In genomic region chr13:48493076-48493765, GRCh38 we compare ENCODE assay signal across 9 cellular contexts. TPM values are rescaled to one million over a fixed set of nuclear protein-coding genes. Genes with fewer than 3 reads are reported as not detected.
DNase-seq lines count a peak whose midpoint lies in the region; ATAC-seq, FAIRE-seq and TF ChIP-seq lines count a peak whose summit lies in the region.
"Had no signal": no experiment of that assay in that cellular context is flagged by ENCODE, and none has a peak within 500 bp of the region (broad histone marks: within the 10 kb centered on the region; RNA-seq: fewer than 3 reads in every experiment).

No MANE protein-coding gene starts in this region.

- TF ChIP-seq RAD21 in H1 (IDR thresholded peaks at IDR 0.05 in 1 of 2, conservative IDR thresholded peaks at IDR 0.05 in 1 of 2; ENCODE audit: low read depth in 2 of 2, low read length in 2 of 2) = no peak

- H4K20me1 ChIP-seq in H1 (replicated peaks in 1 of 2; ENCODE audit: control insufficient read depth in 1 of 2, insufficient read depth in 2 of 2, low read length in 2 of 2) (no peaks in the 10 kb centered on the region), osteoblast (ENCODE audit: insufficient read depth, low read length) (no peaks in the 10 kb centered on the region)

- H2BK15ac ChIP-seq in H1 (ENCODE audit: low read length) (no peak overlapping the region), mesendoderm (replicated peaks; ENCODE audit: low read depth) (no peak overlapping the region)

- H2AK5ac ChIP-seq in H1 (ENCODE audit: low read depth, low read length) = no peak overlapping the region
- H2AK5ac ChIP-seq in mesendoderm (ENCODE audit: low read length) = no peak overlapping the region

- H4K8ac ChIP-seq in H1 (ENCODE audit: extremely low read depth, insufficient read depth, low read length) (no peak overlapping the region; the same call in 1 of the 2 replicates), mesendoderm (ENCODE audit: low read depth, low read length) (no peak overlapping the region)

- no peak overlapping the region for H3K27ac Mint-ChIP-seq in CD4-positive, alpha-beta T cell
- H3K27ac Mint-ChIP-seq: endodermal cell had no signal

- H3K4me1 ChIP-seq in H1 (replicated peaks in 1 of 4; ENCODE audit: control insufficient read depth in 3 of 4, insufficient read depth in 4 of 4, low read length in 3 of 4) (peaks cover 0 to 12% (median 1%) of the 10 kb centered on the region in 4 experiments; a peak in 4 of 7 replicates), osteoblast (ENCODE audit: insufficient read depth, low read length) (peaks cover 23% of the 10 kb centered on the region), mesendoderm (ENCODE audit: control insufficient read depth, low read depth, low read length) (no peaks in the 10 kb centered on the region), thyroid gland (no peaks in the 10 kb centered on the region)

- no peak overlapping the region for H2AFZ ChIP-seq in H1 (ENCODE audit: low read length)
- peak overlapping the region; percentile 88 for H2AFZ ChIP-seq in osteoblast (ENCODE audit: low read length)

- no peak overlapping the region for H4K5ac ChIP-seq in H1 (ENCODE audit: insufficient read length, low read depth, low read length)
- H4K5ac ChIP-seq in mesendoderm (ENCODE audit: low read length) = no peak overlapping the region

- CTCF ChIA-PET in CD4-positive, alpha-beta T cell (lab: Charles Lee) = interaction anchor here (0.9 to 1.4 kb wide), 2 partner anchors 18 to 87 kb away, joined by 3 to 6 read pairs; no protein-coding TSS in a partner anchor
- CTCF ChIA-PET in H1 (lab: Charles Lee; ENCODE audit: partially characterized antibody) = interaction anchor here (1.5 kb wide), 1 partner anchor 11 kb away, joined by 3 read pairs; no protein-coding TSS in a partner anchor

- H3K79me2 ChIP-seq in H1 (ENCODE audit: control insufficient read depth in 1 of 2, insufficient read depth in 2 of 2, low read length in 2 of 2) = no peaks in the 10 kb centered on the region
- no peaks in the 10 kb centered on the region for H3K79me2 ChIP-seq in osteoblast (ENCODE audit: insufficient read depth, low read length)
- no peaks in the 10 kb centered on the region for H3K79me2 ChIP-seq in mesendoderm (ENCODE audit: control insufficient read depth, insufficient read depth, low read length)

- H3K23ac ChIP-seq in H1 (ENCODE audit: insufficient read length) (no peak overlapping the region), mesendoderm (ENCODE audit: low read length) (no peak overlapping the region)

- H3K4me3 Mint-ChIP-seq in CD4-positive, alpha-beta T cell = no peak overlapping the region
- H3K4me3 Mint-ChIP-seq: endodermal cell had no signal

- H3K23me2 ChIP-seq in H1 (ENCODE audit: low read depth, low read length) = peaks cover 2% of the 10 kb centered on the region; the same call in 1 of the 2 replicates

- H2BK120ac ChIP-seq in H1 (replicated peaks; ENCODE audit: low read depth, low read length) (no peak overlapping the region), mesendoderm (ENCODE audit: low read depth, low read length) (no peak overlapping the region)

- no peaks in the 10 kb centered on the region for H3K79me1 ChIP-seq in H1 (ENCODE audit: low read depth, low read length)
- no peaks in the 10 kb centered on the region for H3K79me1 ChIP-seq in mesendoderm (ENCODE audit: low read length)

- H3K4me3 ChIP-seq in NB4 (ENCODE audit: low read depth, low read length) = no peak overlapping the region
- H3K4me3 ChIP-seq in H1 (ENCODE audit: extremely low read depth in 1 of 4, insufficient read depth in 2 of 4, low read depth in 3 of 4, low read length in 4 of 4) = no peak overlapping the region
- H3K4me3 ChIP-seq in osteoblast (ENCODE audit: insufficient read depth, low read length) = no peak overlapping the region
- H3K4me3 ChIP-seq in mesendoderm (ENCODE audit: low read length) = no peak overlapping the region
- H3K4me3 ChIP-seq in thyroid gland (replicated peaks in 1 of 3) = no peak overlapping the region

- peak overlapping the region; percentile 79 for H3K27ac ChIP-seq in CD4-positive, alpha-beta T cell (ENCODE audit: low read depth, low read length)
- H3K27ac ChIP-seq in H1 (ENCODE audit: low read depth, low read length) = no peak overlapping the region
- no peak overlapping the region for H3K27ac ChIP-seq in osteoblast (ENCODE audit: low read depth, low read length)
- no peak overlapping the region for H3K27ac ChIP-seq in mesendoderm (ENCODE audit: low read depth, low read length)
- H3K27ac ChIP-seq in thyroid gland = peak overlapping the region in 1 of 3 donors; percentile 20

- no peak for DNase-seq in CD4-positive, alpha-beta T cell
- DNase-seq in NB4 (ENCODE audit: low read depth) = peak; percentile 24
- no peak for DNase-seq in H1 (ENCODE audit: low read depth in 1 of 2, low spot score in 2 of 2)
- DNase-seq in osteoblast (ENCODE audit: insufficient read length, low spot score, missing footprints) = no peak
- DNase-seq in NCI-H187 (lab: John Stamatoyannopoulos, UW) = no peak
- no peak for DNase-seq in mesendoderm
- no peak for DNase-seq in thyroid gland
- DNase-seq: endodermal cell had no signal

- no peak overlapping the region for H2BK20ac ChIP-seq in H1 (ENCODE audit: low read length)

- 0 out of 2 replicates have a peak overlapping the region, but pooled peaks have one; percentile 10 for H2BK12ac ChIP-seq in H1 (ENCODE audit: low read depth, low read length)

- H3K56ac ChIP-seq in H1 (replicated peaks; ENCODE audit: insufficient read length, low read depth, low read length) (no peak overlapping the region), mesendoderm (ENCODE audit: low read length) (no peak overlapping the region)

- H3K9me3 ChIP-seq in CD4-positive, alpha-beta T cell (ENCODE audit: control insufficient read depth, low read length) = no peaks in the 10 kb centered on the region
- H3K9me3 ChIP-seq in H1 (ENCODE audit: insufficient read depth in 2 of 2, low read depth in 1 of 2, low read length in 1 of 2) = 0 out of 4 replicates have a peak, but pooled peaks cover 0 to 3% of the 10 kb centered on the region in 2 experiments
- H3K9me3 ChIP-seq in osteoblast (ENCODE audit: low read depth, low read length) = no peaks in the 10 kb centered on the region
- no peaks in the 10 kb centered on the region for H3K9me3 ChIP-seq in thyroid gland

- ATAC-seq in CD4-positive, alpha-beta T cell (ENCODE audit: poor library complexity) = peak; percentile 40
- no peak for ATAC-seq in HG02970 (IDR thresholded peaks at IDR 0.05; ENCODE audit: low FRiP score, unreplicated experiment)

- H4K91ac ChIP-seq in H1 (replicated peaks; ENCODE audit: insufficient read length, low read length) = no peak overlapping the region

- 86 to 100% methylated on average over 1 to 4 of the region's 4 CpGs for WGBS in H1 (ENCODE audit: extremely low coverage in 1 of 2, insufficient coverage in 1 of 2, insufficient read length in 1 of 2, insufficient replicate concordance in 2 of 2, low coverage in 1 of 2, low lambda C conversion rate in 2 of 2, missing lambda C conversion rate in 1 of 2), 2 experiments
- WGBS in mesendoderm (ENCODE audit: extremely low coverage, insufficient coverage, low lambda C conversion rate) = no CpG with 5 or more reads among the region's 4 CpGs
- WGBS in thyroid gland, 2 donors = 80 to 81% methylated on average over 4 of the region's 4 CpGs

- H2BK5ac ChIP-seq in H1 (ENCODE audit: low read depth, low read length) (no peak overlapping the region; the same call in 1 of the 2 replicates), mesendoderm (ENCODE audit: low read length) (no peak overlapping the region)

- H3K4me2 ChIP-seq in H1 (ENCODE audit: insufficient read depth in 1 of 2, low read depth in 2 of 2, low read length in 2 of 2) = no peak overlapping the region
- H3K4me2 ChIP-seq in osteoblast (ENCODE audit: insufficient read depth, low read length) = peak overlapping the region; percentile 83
- H3K4me2 ChIP-seq in mesendoderm (ENCODE audit: low read length) = no peak overlapping the region

- TF ChIP-seq POLR2A in NB4 (IDR thresholded peaks at IDR 0.05; ENCODE audit: extremely low read depth, insufficient read length) (no peak), H1 (IDR thresholded peaks at IDR 0.05; ENCODE audit: control extremely low read depth in 1 of 2, low read depth in 2 of 2, low read length in 2 of 2) (no peak), thyroid gland (IDR thresholded peaks at IDR 0.05) (no peak)

- H3K36me3 ChIP-seq in H1 (ENCODE audit: control insufficient read depth in 2 of 4, insufficient read depth in 4 of 4, low read length in 3 of 4) = peaks cover 0 to 9% (median under 1%) of the 10 kb centered on the region in 4 experiments; a peak in 2 of 8 replicates
- H3K36me3 ChIP-seq in osteoblast (ENCODE audit: insufficient read depth, low read length) = no peaks in the 10 kb centered on the region
- no peaks in the 10 kb centered on the region for H3K36me3 ChIP-seq in mesendoderm (ENCODE audit: control insufficient read depth, insufficient read depth, low read length)
- peaks cover 0 to 5% of the 10 kb centered on the region in 2 donors for H3K36me3 ChIP-seq in thyroid gland

- H3K18ac ChIP-seq in H1 (ENCODE audit: extremely low read depth, low read length) (no peak overlapping the region), mesendoderm (ENCODE audit: low read length) (no peak overlapping the region)

- H3K4ac ChIP-seq in H1 (replicated peaks; ENCODE audit: insufficient read length, low read depth, low read length) (no peak overlapping the region), mesendoderm (ENCODE audit: low read depth, low read length) (no peak overlapping the region)

- POLR2A ChIA-PET in CD4-positive, alpha-beta T cell (lab: Charles Lee) = interaction anchor here (0.6 to 3.9 kb wide), 20 partner anchors 7 to 482 kb away, joined by 3 to 96 read pairs (median 4); partner anchors contain the start of genes FNDC3A, LPAR6 and RCBTB2
- POLR2A ChIA-PET in H1 (lab: Charles Lee; ENCODE audit: partially characterized antibody) = no interaction called here

- intact Hi-C loops in CD4-positive, alpha-beta T cell (cut with DNase I, micrococcal nuclease) = loop anchor here (5.0 kb wide), 3 partner anchors 39 to 89 kb away; partner anchors contain the start of genes LPAR6 (in 1 of the 2) and RCBTB2 (in 1 of the 2)
- intact Hi-C loops in thyroid gland (cut with DNase I) = no loop called here

- no peak overlapping the region for H3K9ac ChIP-seq in H1 (replicated peaks in 1 of 4; ENCODE audit: extremely low read depth in 1 of 4, low read depth in 3 of 4, low read length in 3 of 4)
- H3K9ac ChIP-seq in mesendoderm (ENCODE audit: low read length) = no peak overlapping the region

- H3K36me3 Mint-ChIP-seq in CD4-positive, alpha-beta T cell (ENCODE audit: low read depth) = peaks cover 10% of the 10 kb centered on the region

- no peak for TF ChIP-seq EP300 in H1 (IDR thresholded peaks at IDR 0.05; ENCODE audit: borderline replicate concordance in 1 of 2, low read depth in 2 of 2, low read length in 2 of 2)

- TF ChIP-seq CTCF in CD4-positive, alpha-beta T cell (IDR thresholded peaks at IDR 0.05) = no peak
- TF ChIP-seq CTCF in NB4 (IDR thresholded peaks at IDR 0.05; ENCODE audit: low read depth, low read length) (no peak), H1 (IDR thresholded peaks at IDR 0.05; ENCODE audit: control extremely low read depth in 1 of 3, insufficient read depth in 1 of 3, low read depth in 1 of 3, low read length in 3 of 3) (no peak), osteoblast (IDR thresholded peaks at IDR 0.05; ENCODE audit: extremely low read depth, low read depth, low read length) (no peak), thyroid gland (IDR thresholded peaks at IDR 0.05) (no peak)

- H3K14ac ChIP-seq in H1 (ENCODE audit: insufficient read length) = no peak overlapping the region

- H3K4me1 Mint-ChIP-seq in CD4-positive, alpha-beta T cell (ENCODE audit: low read depth) = peaks cover 26% of the 10 kb centered on the region

- H3K27me3 ChIP-seq in CD4-positive, alpha-beta T cell (ENCODE audit: control insufficient read depth, insufficient read depth, low read length) = no peaks in the 10 kb centered on the region
- no peaks in the 10 kb centered on the region for H3K27me3 ChIP-seq in H1 (replicated peaks in 1 of 4; ENCODE audit: control insufficient read depth in 3 of 4, extremely low read depth in 1 of 4, insufficient read depth in 3 of 4, low read length in 3 of 4)
- H3K27me3 ChIP-seq in osteoblast (ENCODE audit: insufficient read depth, low read length) = no peaks in the 10 kb centered on the region
- H3K27me3 ChIP-seq in mesendoderm (ENCODE audit: insufficient read depth, low read length, poor library complexity) = no peaks in the 10 kb centered on the region
- H3K27me3 ChIP-seq in thyroid gland = no peaks in the 10 kb centered on the region

- no peaks in the 10 kb centered on the region for H3K27me3 Mint-ChIP-seq in CD4-positive, alpha-beta T cell

- no peak for FAIRE-seq in H1 (lab: Jason Lieb, UNC)

- no peaks in the 10 kb centered on the region for H3K9me3 Mint-ChIP-seq in CD4-positive, alpha-beta T cell
- H3K9me3 Mint-ChIP-seq: endodermal cell had no signal

RNA-seq across cellular contexts. Expression of gene RCBTB2, which starts 39.7 kb away (rescaled TPM):
- 1 to 10 TPM; 6.1 to 6.5 TPM for total RNA-seq in CD4-positive, alpha-beta T cell
- total RNA-seq in H1 (2021; fragmentation: NEBNext Ultra II Directional; extraction: Animal tissue kit (Norgen Biotek cat#: 25700)) = 8.4 and 9.3 TPM in 2 replicates
- polyA plus RNA-seq in H1 (2011; rRNA removed) = 4.5 and 5.2 TPM in 2 replicates
- 6.9 TPM for polyA plus RNA-seq in H1 (2011; cell fraction: cytosol; rRNA removed)
- polyA plus RNA-seq in H1 (2011; cell fraction: nucleus; rRNA removed) = 4.3 TPM
- polyA plus RNA-seq in H1 (2012, experiment 1 of 2) = 5.1 to 9.5 TPM (median 7.1 TPM) in 4 replicates
- polyA plus RNA-seq in H1 (2012, experiment 2 of 2) = 0.87 TPM
- 4.4 TPM for polyA plus RNA-seq in H1 (2013, experiment 1 of 2)
- 4.0 TPM for polyA plus RNA-seq in H1 (2013, experiment 2 of 2)
- polyA minus RNA-seq in H1 (2011; rRNA and poly(A)+ RNA removed) = 7.5 and 9.9 TPM in 2 replicates
- 5.9 TPM for polyA minus RNA-seq in H1 (2011; cell fraction: cytosol; rRNA and poly(A)+ RNA removed)
- 6.7 TPM for polyA minus RNA-seq in H1 (2011; cell fraction: nucleus; rRNA and poly(A)+ RNA removed)
- 10.5 and 11.8 TPM in 2 replicates for total RNA-seq in osteoblast
- 8.9 TPM for polyA plus RNA-seq in mesendoderm (2013, experiment 1 of 2)
- 9.0 TPM for polyA plus RNA-seq in mesendoderm (2013, experiment 2 of 2)
- 10 to 100 TPM; 29.1 to 49.6 (median 34.9) TPM for total RNA-seq in thyroid gland
